Comparison of ENCODE assay signal across 26 cellular contexts in genomic region chr16:89958596-89958995, GRCh38.
"Had no signal": no experiment of that assay in that cellular context is flagged by ENCODE, and none has a peak within 500 bp of the region (broad histone marks: within the 10 kb centered on the region; RNA-seq: fewer than 3 reads in every experiment).

No MANE protein-coding gene starts in this region.

- H3K4me3 Mint-ChIP-seq: activated CD4-positive, alpha-beta memory T cell treated with anti-CD3 and anti-CD28 coated beads, Interleukin-2, amount 10 ng/mL, durations not matched to agents 7 days and 5 days; activated CD4-positive, alpha-beta T cell treated with anti-CD3 and anti-CD28 coated beads, Interleukin-2, amount 10 ng/mL, durations not matched to agents 7 days and 5 days; activated naive CD8-positive, alpha-beta T cell treated with anti-CD3 and anti-CD28 coated beads, Interleukin-2, amount 50 U/mL, for 24 hours; activated T-cell treated with anti-CD3 and anti-CD28 coated beads, Interleukin-2, amount 50 U/mL, for 24 hours; activated T-helper 17 cell treated with anti-CD3 and anti-CD28 coated beads, Interleukin-2, amount 50 U/mL, for 72 hours; endodermal cell; nephron progenitor cell; stimulated activated memory B cell treated with anti-CD40 and anti-IgM and Interleukin-4, amounts not matched to agents 10 μg/mL and 1 μg/mL and 100 μg/mL, for 72 hours; stimulated activated naive CD8-positive, alpha-beta T cell treated with anti-CD3 and anti-CD28 coated beads, Interleukin-15, amount 100 ng/mL, for 72 hours had no signal

- H3K4me2 ChIP-seq: smooth muscle cell had no signal

- H3K4me3 ChIP-seq: esophagus squamous epithelium, mucosa of descending colon, pancreas, prostate gland, smooth muscle cell, suprapubic skin, tibial artery, upper lobe of right lung had no signal

- H3K4me1 Mint-ChIP-seq: activated CD4-positive, alpha-beta memory T cell treated with anti-CD3 and anti-CD28 coated beads, Interleukin-2, amount 10 ng/mL, durations not matched to agents 7 days and 5 days; activated CD4-positive, alpha-beta T cell treated with anti-CD3 and anti-CD28 coated beads, Interleukin-2, amount 10 ng/mL, durations not matched to agents 7 days and 5 days; activated T-helper 17 cell treated with anti-CD3 and anti-CD28 coated beads, Interleukin-2, amount 50 U/mL, for 72 hours; endodermal cell had no signal

- H3K27me3 Mint-ChIP-seq: activated CD4-positive, alpha-beta memory T cell treated with anti-CD3 and anti-CD28 coated beads, Interleukin-2, amount 10 ng/mL, durations not matched to agents 7 days and 5 days; activated CD4-positive, alpha-beta T cell treated with anti-CD3 and anti-CD28 coated beads, Interleukin-2, amount 10 ng/mL, durations not matched to agents 7 days and 5 days; activated naive CD8-positive, alpha-beta T cell treated with anti-CD3 and anti-CD28 coated beads, Interleukin-2, amount 50 U/mL, for 24 hours; activated T-cell treated with anti-CD3 and anti-CD28 coated beads, Interleukin-2, amount 50 U/mL, for 24 hours; activated T-helper 17 cell treated with anti-CD3 and anti-CD28 coated beads, Interleukin-2, amount 50 U/mL, for 72 hours; stimulated activated memory B cell treated with anti-CD40 and anti-IgM and Interleukin-4, amounts not matched to agents 10 μg/mL and 1 μg/mL and 100 μg/mL, for 72 hours; stimulated activated naive CD8-positive, alpha-beta T cell treated with anti-CD3 and anti-CD28 coated beads, Interleukin-15, amount 100 ng/mL, for 72 hours had no signal

- H3K27me3 ChIP-seq: esophagus squamous epithelium, pancreas, suprapubic skin, tibial artery, upper lobe of right lung had no signal

- H3K27ac Mint-ChIP-seq: activated CD4-positive, alpha-beta memory T cell treated with anti-CD3 and anti-CD28 coated beads, Interleukin-2, amount 10 ng/mL, durations not matched to agents 7 days and 5 days; activated CD4-positive, alpha-beta T cell treated with anti-CD3 and anti-CD28 coated beads, Interleukin-2, amount 10 ng/mL, durations not matched to agents 7 days and 5 days; activated naive CD8-positive, alpha-beta T cell treated with anti-CD3 and anti-CD28 coated beads, Interleukin-2, amount 50 U/mL, for 24 hours; activated T-cell treated with anti-CD3 and anti-CD28 coated beads, Interleukin-2, amount 50 U/mL, for 24 hours; activated T-helper 17 cell treated with anti-CD3 and anti-CD28 coated beads, Interleukin-2, amount 50 U/mL, for 72 hours; endodermal cell; stimulated activated memory B cell treated with anti-CD40 and anti-IgM and Interleukin-4, amounts not matched to agents 10 μg/mL and 1 μg/mL and 100 μg/mL, for 72 hours; stimulated activated naive CD8-positive, alpha-beta T cell treated with anti-CD3 and anti-CD28 coated beads, Interleukin-15, amount 100 ng/mL, for 72 hours had no signal

- H3K27ac ChIP-seq: epithelial cell of prostate, esophagus squamous epithelium, pancreas, prostate gland, suprapubic skin, tibial artery, upper lobe of right lung had no signal

- DNase-seq: activated CD4-positive, alpha-beta memory T cell treated with anti-CD3 and anti-CD28 coated beads, Interleukin-2, amount 10 ng/mL, durations not matched to agents 7 days and 5 days; activated CD4-positive, alpha-beta T cell treated with anti-CD3 and anti-CD28 coated beads for 1 hour; activated CD4-positive, alpha-beta T cell treated with anti-CD3 and anti-CD28 coated beads, Interleukin-2, amount 10 ng/mL, durations not matched to agents 7 days and 5 days; activated CD8-positive, alpha-beta memory T cell treated with anti-CD3 and anti-CD28 coated beads, Interleukin-2, amount 50 U/mL, for 48 hours; activated gamma-delta T cell treated with Interleukin-2 at 50 U/mL for 16 hours; activated naive CD4-positive, alpha-beta T cell treated with anti-CD3 and anti-CD28 coated beads, Interleukin-2, amount 50 U/mL, for 16 hours; cortex of kidney; esophagus squamous epithelium; stimulated activated CD4-positive, alpha-beta T cell treated with anti-CD3 and anti-CD28 coated beads, Interleukin-1b, Interleukin-23, amount 100 ng/mL, for 48 hours; stimulated activated CD4-positive, alpha-beta T cell treated with anti-CD3 and anti-CD28 coated beads, Interleukin-4, amount 100 ng/mL, for 4 hours; stimulated activated naive CD8-positive, alpha-beta T cell treated with anti-CD3 and anti-CD28 coated beads, Interleukin-15, amount 100 ng/mL, for 72 hours; T-helper 2 cell had no signal

- ATAC-seq: stimulated activated memory B cell treated with anti-CD40 and anti-IgM and Interleukin-4, amounts not matched to agents 10 μg/mL and 1 μg/mL and 100 μg/mL, for 72 hours; stimulated activated naive CD8-positive, alpha-beta T cell treated with anti-CD3 and anti-CD28 coated beads, Interleukin-15, amount 100 ng/mL, for 72 hours had no signal

- H3K4me1 ChIP-seq: esophagus squamous epithelium, pancreas, prostate gland, suprapubic skin, tibial artery, upper lobe of right lung had no signal

- H3K9me3 Mint-ChIP-seq: activated CD4-positive, alpha-beta memory T cell treated with anti-CD3 and anti-CD28 coated beads, Interleukin-2, amount 10 ng/mL, durations not matched to agents 7 days and 5 days; activated CD4-positive, alpha-beta T cell treated with anti-CD3 and anti-CD28 coated beads, Interleukin-2, amount 10 ng/mL, durations not matched to agents 7 days and 5 days; activated naive CD8-positive, alpha-beta T cell treated with anti-CD3 and anti-CD28 coated beads, Interleukin-2, amount 50 U/mL, for 24 hours; activated T-cell treated with anti-CD3 and anti-CD28 coated beads, Interleukin-2, amount 50 U/mL, for 24 hours; activated T-helper 17 cell treated with anti-CD3 and anti-CD28 coated beads, Interleukin-2, amount 50 U/mL, for 72 hours; endodermal cell; nephron progenitor cell; stimulated activated memory B cell treated with anti-CD40 and anti-IgM and Interleukin-4, amounts not matched to agents 10 μg/mL and 1 μg/mL and 100 μg/mL, for 72 hours; stimulated activated naive CD8-positive, alpha-beta T cell treated with anti-CD3 and anti-CD28 coated beads, Interleukin-15, amount 100 ng/mL, for 72 hours had no signal

- H3K9me3 ChIP-seq: esophagus squamous epithelium, mucosa of descending colon, pancreas, prostate gland, suprapubic skin, tibial artery, upper lobe of right lung had no signal
